In genomic region chr5:39231705-39232525, GRCh38 we compare ENCODE assay signal across 10 cellular contexts. TPM values are rescaled to one million over a fixed set of nuclear protein-coding genes. Genes with fewer than 3 reads are reported as not detected.
DNase-seq lines count a peak whose midpoint lies in the region; ATAC-seq, FAIRE-seq and TF ChIP-seq lines count a peak whose summit lies in the region.
"Had no signal": no experiment of that assay in that cellular context is flagged by ENCODE, and none has a peak within 500 bp of the region (broad histone marks: within the 10 kb centered on the region; RNA-seq: fewer than 3 reads in every experiment).

No MANE protein-coding gene starts in this region.

- no peak overlapping the region for H3K4me2 ChIP-seq in neuronal stem cell (ENCODE audit: insufficient read depth, low read length, poor library complexity, severe bottlenecking)

- H3K9me3 ChIP-seq in neuronal stem cell (replicated peaks in 1 of 2; ENCODE audit: control insufficient read depth in 2 of 2, insufficient read depth in 1 of 2, low read depth in 1 of 2, low read length in 2 of 2) (no peaks in the 10 kb centered on the region), gastroesophageal sphincter (no peaks in the 10 kb centered on the region)

- no CpG with 5 or more reads among the region's 4 CpGs for WGBS in neuronal stem cell (ENCODE audit: extremely low coverage in 2 of 2, insufficient read length in 2 of 2, insufficient replicate concordance in 1 of 2), 2 donors
- 64 to 67% methylated on average over 4 of the region's 4 CpGs for WGBS in gastroesophageal sphincter (ENCODE audit: low coverage in 1 of 2), 2 donors

- H3K36me3 ChIP-seq in neuronal stem cell (replicated peaks in 1 of 2; ENCODE audit: control insufficient read depth in 2 of 2, insufficient read depth in 2 of 2, low read length in 2 of 2) (no peaks in the 10 kb centered on the region), gastroesophageal sphincter (no peaks in the 10 kb centered on the region)

- no peak overlapping the region for H4K8ac ChIP-seq in neuronal stem cell (ENCODE audit: low read depth, low read length)

- no peak overlapping the region for H3K4ac ChIP-seq in neuronal stem cell (ENCODE audit: low read length)

- no peak overlapping the region for H2BK120ac ChIP-seq in neuronal stem cell (ENCODE audit: low read depth, low read length)

- H2AFZ ChIP-seq in neuronal stem cell (ENCODE audit: low read length): no peak overlapping the region

- TF ChIP-seq CTCF in astrocyte of the spinal cord (IDR thresholded peaks at IDR 0.05; ENCODE audit: low read depth, low read length) (no peak), gastroesophageal sphincter (IDR thresholded peaks at IDR 0.05) (no peak)

- no peak overlapping the region for H3K18ac ChIP-seq in neuronal stem cell (ENCODE audit: low read length)

- no peak for TF ChIP-seq POLR2A in gastroesophageal sphincter (IDR thresholded peaks at IDR 0.05)

- H2BK12ac ChIP-seq in neuronal stem cell (ENCODE audit: low read length): no peak overlapping the region

- no peak overlapping the region for H3K14ac ChIP-seq in neuronal stem cell (ENCODE audit: low read length)

- H3K23ac ChIP-seq in neuronal stem cell (ENCODE audit: low read depth, low read length, poor library complexity): no peak overlapping the region

- ATAC-seq in GM18858 (IDR thresholded peaks at IDR 0.05; ENCODE audit: unreplicated experiment) (peak; percentile 52), gastroesophageal sphincter (no peak)

- no peak overlapping the region for H3K4me3 ChIP-seq in astrocyte of the spinal cord (ENCODE audit: low read depth, low read length)
- H3K4me3 ChIP-seq in neuronal stem cell (ENCODE audit: low read length in 2 of 2): no peak overlapping the region
- no peak overlapping the region for H3K4me3 ChIP-seq in gastroesophageal sphincter

- DNase-seq in HT1080 (ENCODE audit: low read depth) (peak; percentile 92), astrocyte of the spinal cord (ENCODE audit: low read depth, low spot score) (peak; percentile 5), pulmonary artery endothelial cell (ENCODE audit: low read depth, low spot score) (peak; percentile 37), RCC 7860 (ENCODE audit: low spot score) (no peak), neuronal stem cell (ENCODE audit: low spot score) (no peak)
- DNase-seq: mesenchymal stem cell, NCI-H1417 treated with DMSO at 0.1 percent for 48 hours had no signal

- H2AK5ac ChIP-seq in neuronal stem cell (ENCODE audit: low read depth, low read length): no peak overlapping the region

- H3K4me1 ChIP-seq in neuronal stem cell (ENCODE audit: control insufficient read depth in 2 of 2, insufficient read depth in 1 of 2, low read depth in 1 of 2, low read length in 2 of 2) (peaks cover 0 to 3% of the 10 kb centered on the region in 2 donors), gastroesophageal sphincter (no peaks in the 10 kb centered on the region)

- H3K79me1 ChIP-seq in neuronal stem cell (ENCODE audit: low read depth, low read length): no peaks in the 10 kb centered on the region

- no peak overlapping the region for H3K27ac ChIP-seq in neuronal stem cell (replicated peaks; ENCODE audit: low read length)
- no peak overlapping the region for H3K27ac ChIP-seq in gastroesophageal sphincter

- no peak for TF ChIP-seq EP300 in gastroesophageal sphincter (IDR thresholded peaks at IDR 0.05)

- no peak overlapping the region for H2BK15ac ChIP-seq in neuronal stem cell (ENCODE audit: low read length)

- H2BK5ac ChIP-seq in neuronal stem cell (ENCODE audit: low read length): no peak overlapping the region

- H4K91ac ChIP-seq in neuronal stem cell (ENCODE audit: low read depth, low read length, poor library complexity): no peak overlapping the region

- H3K27me3 ChIP-seq in neuronal stem cell (ENCODE audit: control insufficient read depth in 3 of 3, insufficient read depth in 3 of 3, low read depth in 1 of 3, low read length in 3 of 3): no peaks in the 10 kb centered on the region
- no peaks in the 10 kb centered on the region for H3K27me3 ChIP-seq in gastroesophageal sphincter

- in situ Hi-C loops in astrocyte of the spinal cord (cut with HindIII; ENCODE audit: low sequenced_read_pairs): no loop called here

- FAIRE-seq in RCC 7860 (lab: Jason Lieb, UNC): no peak

- H3K9ac ChIP-seq in neuronal stem cell (ENCODE audit: low read depth, low read length, poor library complexity): no peak overlapping the region

RNA-seq across cellular contexts. Expression of gene FYB1, which starts 12.6 kb away (rescaled TPM):
- not detected in 2 replicates for total RNA-seq in HT1080 (2014; rRNA removed; shearing (Covaris generic))
- 0.08 TPM in 1 of 2 replicates, not detected in the other for polyA plus RNA-seq in HT1080 (2015; cell fraction: cytosol; rRNA removed)
- 0.11 TPM in 1 of 2 replicates, not detected in the other for polyA plus RNA-seq in HT1080 (2015; cell fraction: nucleus; rRNA removed)
- 0.13 TPM in 1 of 2 replicates, not detected in the other for total RNA-seq in pulmonary artery endothelial cell
- polyA plus RNA-seq in neuronal stem cell (2013, experiment 1 of 2): not detected
- polyA plus RNA-seq in neuronal stem cell (2013, experiment 2 of 2): not detected
- total RNA-seq in gastroesophageal sphincter: 1 to 10 TPM; 2.5 to 9.3 (median 5.9) TPM
- total RNA-seq: dermis microvascular lymphatic vessel endothelial cell had no signal

Comparison
In these comparisons a context has a peak if more than half of its experiments do, and no peak if none do; other contexts are left out.
1. DNase-seq: peak in HT1080 (single experiment), astrocyte of the spinal cord (single experiment) and pulmonary artery endothelial cell (single experiment); none in RCC 7860 (single experiment) and neuronal stem cell (single experiment).